In the genomic region with DNA sequence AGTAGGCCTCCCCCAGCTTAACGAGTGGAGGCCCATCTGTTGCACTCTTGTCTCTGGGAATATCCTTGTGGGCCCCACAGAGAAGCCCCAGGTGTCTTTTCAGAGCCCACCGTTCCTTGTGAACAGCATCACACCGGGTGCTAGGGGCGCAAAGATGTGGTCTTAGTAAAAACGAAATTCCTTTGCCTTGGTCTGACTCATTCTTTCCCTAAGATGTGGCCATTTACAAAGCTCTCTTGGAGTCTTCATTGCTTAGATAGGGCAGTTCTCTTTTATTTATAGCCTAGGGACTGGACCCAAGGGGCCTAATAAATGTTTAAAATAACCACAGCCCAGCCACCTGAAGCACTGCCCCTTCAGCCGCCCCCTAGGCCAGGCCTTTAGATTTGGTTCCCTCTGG, we compare ENCODE assay signal across 9 cellular contexts. TPM values are rescaled to one million over a fixed set of nuclear protein-coding genes. Genes with fewer than 3 reads are reported as not detected.
DNase-seq lines count a peak whose midpoint lies in the region; ATAC-seq and TF ChIP-seq lines count a peak whose summit lies in the region.
"Had no signal": no experiment of that assay in that cellular context is flagged by ENCODE, and none has a peak within 500 bp of the region (broad histone marks: within the 10 kb centered on the region; RNA-seq: fewer than 3 reads in every experiment).

No MANE protein-coding gene starts in this region.

- no peak overlapping the region for H2AFZ ChIP-seq in smooth muscle cell (ENCODE audit: low read depth)

- H3K4me1 Mint-ChIP-seq in activated CD4-positive, alpha-beta memory T cell treated with anti-CD3 and anti-CD28 coated beads, Interleukin-2, amount 10 ng/mL, durations not matched to agents 7 days and 5 days, result no peaks in the 10 kb centered on the region

- H3K36me3 ChIP-seq in colonic mucosa (peaks cover 6% of the 10 kb centered on the region), smooth muscle cell (ENCODE audit: low read depth) (no peaks in the 10 kb centered on the region)
- H3K36me3 ChIP-seq in effector memory CD4-positive, alpha-beta T cell (ENCODE audit: control insufficient read depth, insufficient read depth, low read length), result peaks cover 11% of the 10 kb centered on the region

- POLR2A ChIA-PET in activated CD4-positive, alpha-beta memory T cell treated with anti-CD3 and anti-CD28 coated beads, Interleukin-2, amount 10 ng/mL, durations not matched to agents 7 days and 5 days (lab: Charles Lee), result no interaction called here

- peak overlapping the region; percentile 27 for H3K4me2 ChIP-seq in smooth muscle cell

- H3K27me3 ChIP-seq in colonic mucosa, result no peaks in the 10 kb centered on the region
- H3K27me3 ChIP-seq in smooth muscle cell (ENCODE audit: low read depth), result no peaks in the 10 kb centered on the region
- no peaks in the 10 kb centered on the region for H3K27me3 ChIP-seq in effector memory CD4-positive, alpha-beta T cell (replicated peaks; ENCODE audit: control insufficient read depth, insufficient read depth, low read length, poor library complexity, severe bottlenecking)

- CTCF ChIA-PET in activated CD4-positive, alpha-beta memory T cell treated with anti-CD3 and anti-CD28 coated beads, Interleukin-2, amount 10 ng/mL, durations not matched to agents 7 days and 5 days (lab: Charles Lee), result interaction anchor here (1.0 to 2.0 kb wide), 2 partner anchors 134 to 190 kb away, joined by 3 to 5 read pairs; no protein-coding TSS in a partner anchor

- no peaks in the 10 kb centered on the region for H3K9me3 ChIP-seq in colonic mucosa
- no peaks in the 10 kb centered on the region for H3K9me3 ChIP-seq in smooth muscle cell (replicated peaks; ENCODE audit: low read depth)
- no peaks in the 10 kb centered on the region for H3K9me3 ChIP-seq in effector memory CD4-positive, alpha-beta T cell (ENCODE audit: control insufficient read depth, low read length)

- H3K4me3 ChIP-seq in colonic mucosa, result no peak overlapping the region
- H3K4me3 ChIP-seq in smooth muscle cell, result no peak overlapping the region
- no peak overlapping the region for H3K4me3 ChIP-seq in effector memory CD4-positive, alpha-beta T cell (ENCODE audit: insufficient read depth, low read depth, low read length, poor library complexity, severe bottlenecking)

- no peaks in the 10 kb centered on the region for H3K9me3 Mint-ChIP-seq in activated CD4-positive, alpha-beta memory T cell treated with anti-CD3 and anti-CD28 coated beads, Interleukin-2, amount 10 ng/mL, durations not matched to agents 7 days and 5 days

- H3K27ac Mint-ChIP-seq in activated CD4-positive, alpha-beta memory T cell treated with anti-CD3 and anti-CD28 coated beads, Interleukin-2, amount 10 ng/mL, durations not matched to agents 7 days and 5 days, result no peak overlapping the region

- intact Hi-C loops in colonic mucosa (cut with DNase I), result no loop called here

- H3K4me1 ChIP-seq in colonic mucosa (peaks cover 19% of the 10 kb centered on the region), smooth muscle cell (ENCODE audit: low read depth) (peaks cover 39% of the 10 kb centered on the region)
- H3K4me1 ChIP-seq in effector memory CD4-positive, alpha-beta T cell (ENCODE audit: control insufficient read depth, insufficient read depth, low read length, poor library complexity, severe bottlenecking), result no peaks in the 10 kb centered on the region

- WGBS in smooth muscle cell (ENCODE audit: low lambda C conversion rate), result 60% methylated on average over 6 of the region's 6 CpGs

- H3K4me3 Mint-ChIP-seq in activated CD4-positive, alpha-beta memory T cell treated with anti-CD3 and anti-CD28 coated beads, Interleukin-2, amount 10 ng/mL, durations not matched to agents 7 days and 5 days, result no peak overlapping the region

- peak; percentile 43 for ATAC-seq in GM18861 (IDR thresholded peaks at IDR 0.05; ENCODE audit: unreplicated experiment)
- peak; percentile 71 for ATAC-seq in HG02884 (IDR thresholded peaks at IDR 0.05; ENCODE audit: unreplicated experiment)
- ATAC-seq in GM18498 (IDR thresholded peaks at IDR 0.05; ENCODE audit: unreplicated experiment), result no peak

- no peaks in the 10 kb centered on the region for H4K20me1 ChIP-seq in smooth muscle cell (ENCODE audit: low read depth)

- peaks cover 23% of the 10 kb centered on the region for H3F3A ChIP-seq in smooth muscle cell (ENCODE audit: low read depth)

- no peak for DNase-seq in colonic mucosa
- no peak for DNase-seq in smooth muscle cell (lab: John Stamatoyannopoulos, UW; ENCODE audit: unreplicated experiment)
- no peak for DNase-seq in activated CD4-positive, alpha-beta memory T cell treated with anti-CD3 and anti-CD28 coated beads, Interleukin-2, amount 10 ng/mL, durations not matched to agents 7 days and 5 days
- DNase-seq in stimulated activated CD4-positive, alpha-beta T cell treated with anti-CD3 and anti-CD28 coated beads, Interleukin-4, amount 100 ng/mL, for 1 hour, result no peak
- no peak for DNase-seq in effector memory CD4-positive, alpha-beta T cell
- DNase-seq: NCI-H526 had no signal

- TF ChIP-seq CTCF in colonic mucosa (IDR thresholded peaks at IDR 0.05) (no peak), smooth muscle cell (IDR thresholded peaks at IDR 0.05; ENCODE audit: borderline replicate concordance, insufficient read depth, poor library complexity, severe bottlenecking) (no peak)

- no peaks in the 10 kb centered on the region for H3K27me3 Mint-ChIP-seq in activated CD4-positive, alpha-beta memory T cell treated with anti-CD3 and anti-CD28 coated beads, Interleukin-2, amount 10 ng/mL, durations not matched to agents 7 days and 5 days

- peak overlapping the region; percentile 7 for H3K27ac ChIP-seq in colonic mucosa
- peak overlapping the region; percentile 98 for H3K27ac ChIP-seq in smooth muscle cell (ENCODE audit: low read depth)
- no peak overlapping the region for H3K27ac ChIP-seq in effector memory CD4-positive, alpha-beta T cell (ENCODE audit: insufficient read depth, low read length, poor library complexity, severe bottlenecking)

- no peaks in the 10 kb centered on the region for H3K36me3 Mint-ChIP-seq in activated CD4-positive, alpha-beta memory T cell treated with anti-CD3 and anti-CD28 coated beads, Interleukin-2, amount 10 ng/mL, durations not matched to agents 7 days and 5 days (ENCODE audit: low read depth)

- no peaks in the 10 kb centered on the region for H3K79me2 ChIP-seq in smooth muscle cell (ENCODE audit: low read depth)

- H3K9ac ChIP-seq in colonic mucosa (ENCODE audit: low read depth in 2 of 2, low read length in 2 of 2), result peak overlapping the region in 1 of 2 donors; percentile 28
- H3K9ac ChIP-seq in smooth muscle cell (ENCODE audit: low read depth), result peak overlapping the region; percentile 26

RNA-seq across cellular contexts. Expression of a gene that starts 52.8 kb away (rescaled TPM):
- 10 to 100 TPM; 26.6 to 50.6 TPM for total RNA-seq in colonic mucosa
- total RNA-seq in smooth muscle cell, result 75.5 and 83.2 TPM in 2 replicates
- 83.0 and 99.6 TPM in 2 replicates for polyA plus RNA-seq in smooth muscle cell
- total RNA-seq in activated CD4-positive, alpha-beta memory T cell treated with anti-CD3 and anti-CD28 coated beads, Interleukin-2, amount 10 ng/mL, durations not matched to agents 7 days and 5 days, result 10 to 100 TPM; 36.2 to 38.7 TPM
